Comparison of ENCODE assay signal across 18 cellular contexts in genomic region chr6:7904654-7905319, GRCh38. TPM values are rescaled to one million over a fixed set of nuclear protein-coding genes. Genes with fewer than 3 reads are reported as not detected.
DNase-seq lines count a peak whose midpoint lies in the region; ATAC-seq, FAIRE-seq and TF ChIP-seq lines count a peak whose summit lies in the region.
"Had no signal": no experiment of that assay in that cellular context is flagged by ENCODE, and none has a peak within 500 bp of the region (broad histone marks: within the 10 kb centered on the region; RNA-seq: fewer than 3 reads in every experiment).

No MANE protein-coding gene starts in this region.

- TF ChIP-seq EP300 in K562 (IDR thresholded peaks at IDR 0.05; ENCODE audit: low read length) = no peak

- peak overlapping the region; percentile 91 for H3K27ac ChIP-seq in KMS-11
- H3K27ac ChIP-seq in K562 (ENCODE audit: extremely low read depth, low read depth, low read length) = no peak overlapping the region
- H3K27ac ChIP-seq: uterus had no signal

- H3K9me3 ChIP-seq in K562 (replicated peaks; ENCODE audit: control insufficient read depth, insufficient read depth, low read depth, low read length) = no peaks in the 10 kb centered on the region
- H3K9me3 ChIP-seq: Caco-2, HAP-1, spleen, uterus had no signal

- in situ Hi-C loops in K562 (cut with MboI) = no loop called here

- H3K9me3 Mint-ChIP-seq in activated CD4-positive, alpha-beta T cell treated with anti-CD3 and anti-CD28 coated beads, Interleukin-2, amount 10 ng/mL, durations not matched to agents 7 days and 5 days = no peaks in the 10 kb centered on the region
- H3K9me3 Mint-ChIP-seq in naive B cell = no peaks in the 10 kb centered on the region
- H3K9me3 Mint-ChIP-seq: activated T-cell treated with anti-CD3 and anti-CD28 coated beads, Interleukin-2, amount 50 U/mL, for 72 hours; effector memory CD8-positive, alpha-beta T cell had no signal

- H3K27ac Mint-ChIP-seq in activated CD4-positive, alpha-beta T cell treated with anti-CD3 and anti-CD28 coated beads, Interleukin-2, amount 10 ng/mL, durations not matched to agents 7 days and 5 days = peak overlapping the region; percentile 34
- peak overlapping the region; percentile 4 to 93 (median 74) for H3K27ac Mint-ChIP-seq in naive B cell
- H3K27ac Mint-ChIP-seq: activated T-cell treated with anti-CD3 and anti-CD28 coated beads, Interleukin-2, amount 50 U/mL, for 72 hours; effector memory CD8-positive, alpha-beta T cell had no signal

- 95% methylated on average over 5 of the region's 5 CpGs for WGBS in K562 (ENCODE audit: insufficient coverage, low coverage, missing lambda C conversion rate)

- peaks cover 42% of the 10 kb centered on the region; the same call in 1 of the 2 replicates for H3K36me3 ChIP-seq in KMS-11 (ENCODE audit: insufficient read depth)
- peaks cover 82% of the 10 kb centered on the region for H3K36me3 ChIP-seq in K562 (ENCODE audit: control insufficient read depth, insufficient read depth, low read length)
- H3K36me3 ChIP-seq: uterus had no signal

- H2AFZ ChIP-seq in KMS-11 (ENCODE audit: low read depth) = no peak overlapping the region
- no peak overlapping the region for H2AFZ ChIP-seq in K562 (ENCODE audit: low read depth, low read length)

- H3K4me3 ChIP-seq in KMS-11 (IDR thresholded peaks at IDR 0.05; ENCODE audit: insufficient read depth, low read depth, low read length) (no peak overlapping the region), K562 (no peak overlapping the region)
- H3K4me3 ChIP-seq: HAP-1, spleen, uterus had no signal

- H3K4me1 ChIP-seq in KMS-11 (ENCODE audit: low read depth, poor library complexity, severe bottlenecking) = peaks cover 81% of the 10 kb centered on the region
- H3K4me1 ChIP-seq in K562 (replicated peaks in 1 of 2; ENCODE audit: control insufficient read depth in 2 of 2, insufficient read depth in 2 of 2, low read length in 2 of 2) = peaks cover 15 to 39% of the 10 kb centered on the region in 2 experiments

- H4K20me1 ChIP-seq in KMS-11 (ENCODE audit: insufficient read depth) (peaks cover 34% of the 10 kb centered on the region), K562 (replicated peaks; ENCODE audit: control insufficient read depth, insufficient read depth, low read length) (peaks cover 78% of the 10 kb centered on the region)

- CTCF ChIA-PET in activated CD4-positive, alpha-beta T cell treated with anti-CD3 and anti-CD28 coated beads, Interleukin-2, amount 10 ng/mL, durations not matched to agents 7 days and 5 days (lab: Charles Lee) = no interaction called here
- CTCF ChIA-PET in K562 (lab: Yijun Ruan, JAX; ENCODE audit: low intra/inter-chr PET ratio) = no interaction called here

- peaks cover 19% of the 10 kb centered on the region for H3K36me3 Mint-ChIP-seq in activated CD4-positive, alpha-beta T cell treated with anti-CD3 and anti-CD28 coated beads, Interleukin-2, amount 10 ng/mL, durations not matched to agents 7 days and 5 days (ENCODE audit: low read depth)
- H3K36me3 Mint-ChIP-seq in naive B cell = peaks cover 34 to 42% of the 10 kb centered on the region in 2 donors

- no peak for TF ChIP-seq RAD21 in K562 (CRISPR knock-in tag; conservative IDR thresholded peaks at IDR 0.05 in 1 of 2, IDR thresholded peaks at IDR 0.05 in 1 of 2)

- TF ChIP-seq CTCF in KMS-11 (conservative IDR thresholded peaks at IDR 0.05; ENCODE audit: low read depth, low read length) = no peak
- no peak for TF ChIP-seq CTCF in K562 (IDR thresholded peaks at IDR 0.05 in 2 of 3, conservative IDR thresholded peaks at IDR 0.05 in 1 of 3; ENCODE audit: insufficient read depth in 2 of 3, low read depth in 1 of 3, low read length in 3 of 3)

- BruUV-seq in K562 (replicated peaks; lab: Mats Ljungman, UMichigan) = no TSS peak

- no peak for TF ChIP-seq POLR2A in K562 (conservative IDR thresholded peaks at IDR 0.05)

- peaks cover 18% of the 10 kb centered on the region for H3K4me1 Mint-ChIP-seq in activated CD4-positive, alpha-beta T cell treated with anti-CD3 and anti-CD28 coated beads, Interleukin-2, amount 10 ng/mL, durations not matched to agents 7 days and 5 days
- H3K4me1 Mint-ChIP-seq in naive B cell = peaks cover 32 to 65% (median 47%) of the 10 kb centered on the region in 3 donors

- H3K9ac ChIP-seq in KMS-11 = peak overlapping the region; percentile 95
- no peak overlapping the region for H3K9ac ChIP-seq in K562 (ENCODE audit: insufficient read depth in 1 of 2, low read depth in 2 of 2, low read length in 2 of 2)

- no peaks in the 10 kb centered on the region for H3K27me3 Mint-ChIP-seq in activated CD4-positive, alpha-beta T cell treated with anti-CD3 and anti-CD28 coated beads, Interleukin-2, amount 10 ng/mL, durations not matched to agents 7 days and 5 days
- H3K27me3 Mint-ChIP-seq in naive B cell = no peaks in the 10 kb centered on the region
- H3K27me3 Mint-ChIP-seq: effector memory CD8-positive, alpha-beta T cell had no signal

- POLR2A ChIA-PET in activated CD4-positive, alpha-beta T cell treated with anti-CD3 and anti-CD28 coated beads, Interleukin-2, amount 10 ng/mL, durations not matched to agents 7 days and 5 days (lab: Charles Lee) = no interaction called here
- POLR2A ChIA-PET in K562 (lab: Yijun Ruan, JAX) = interaction anchor here (0.6 kb wide), 2 partner anchors 180 to 898 kb away, joined by 3 to 4 read pairs; no protein-coding TSS in a partner anchor

- H3K27me3 ChIP-seq in KMS-11 (ENCODE audit: insufficient read depth, low read depth) (no peaks in the 10 kb centered on the region; the same call in 1 of the 2 replicates), K562 (ENCODE audit: control insufficient read depth in 2 of 2, insufficient read depth in 2 of 2, low read length in 2 of 2) (no peaks in the 10 kb centered on the region)
- H3K27me3 ChIP-seq: spleen, uterus had no signal

- intact Hi-C loops in K562 (cut with micrococcal nuclease) = no loop called here

- FAIRE-seq in K562 (lab: Jason Lieb, UNC) = no peak

- ATAC-seq in K562 (no peak), naive B cell (ENCODE audit: low read depth in 2 of 2) (no peak)
- ATAC-seq: activated T-cell treated with anti-CD3 and anti-CD28 coated beads, Interleukin-2, amount 50 U/mL, for 72 hours; effector memory CD8-positive, alpha-beta T cell had no signal

- H3K79me2 ChIP-seq in KMS-11 (ENCODE audit: insufficient read depth, low read depth) = peaks cover 99% of the 10 kb centered on the region
- peaks cover 52% of the 10 kb centered on the region for H3K79me2 ChIP-seq in K562 (ENCODE audit: control insufficient read depth, insufficient read depth, low read length)

- DNase-seq in activated CD4-positive, alpha-beta T cell treated with anti-CD3 and anti-CD28 coated beads, Interleukin-2, amount 10 ng/mL, durations not matched to agents 7 days and 5 days = no peak
- no peak for DNase-seq in activated CD4-positive, alpha-beta T cell treated with anti-CD3 and anti-CD28 coated beads, Interleukin-2, amount 50 U/mL, for 1 hour
- DNase-seq in K562 (ENCODE audit: extremely low read depth in 1 of 4, low spot score in 3 of 4) (no peak), naive B cell (no peak), SW 1271 (lab: John Stamatoyannopoulos, UW) (no peak)
- DNase-seq in stimulated activated CD4-positive, alpha-beta T cell treated with anti-CD3 and anti-CD28 coated beads, Interleukin-2, amount 100 ng/mL, for 24 hours = no peak
- no peak for DNase-seq in stimulated activated CD8-positive, alpha-beta memory T cell treated with anti-CD3 and anti-CD28 coated beads, Interleukin-4, amount 100 ng/mL, for 48 hours
- DNase-seq: activated CD4-positive, alpha-beta T cell treated with anti-CD3 and anti-CD28 coated beads, Interleukin-2, amount 50 U/mL, for 4 hours; activated naive CD4-positive, alpha-beta T cell treated with anti-CD3 and anti-CD28 coated beads, Interleukin-2, amount 50 U/mL, for 16 hours; activated T-cell treated with anti-CD3 and anti-CD28 coated beads, Interleukin-2, amount 50 U/mL, for 72 hours; Caco-2; effector memory CD8-positive, alpha-beta T cell; NCI-H524 treated with DMSO at 0.1 percent for 48 hours; spleen; substantia nigra; uterus had no signal

- no peak overlapping the region for H3K4me3 Mint-ChIP-seq in activated CD4-positive, alpha-beta T cell treated with anti-CD3 and anti-CD28 coated beads, Interleukin-2, amount 10 ng/mL, durations not matched to agents 7 days and 5 days
- no peak overlapping the region for H3K4me3 Mint-ChIP-seq in naive B cell
- H3K4me3 Mint-ChIP-seq: activated T-cell treated with anti-CD3 and anti-CD28 coated beads, Interleukin-2, amount 50 U/mL, for 72 hours; effector memory CD8-positive, alpha-beta T cell had no signal

- H3K4me2 ChIP-seq in KMS-11 (peak overlapping the region; percentile 81), K562 (ENCODE audit: insufficient read depth, low read length) (no peak overlapping the region)

- peaks cover 9% of the 10 kb centered on the region for H3K9me1 ChIP-seq in K562 (ENCODE audit: control insufficient read depth, insufficient read depth, low read length)

TF ChIP-seq in K562, 482 proteins besides CTCF, POLR2A, EP300 and RAD21 (continues in another document):
- TF ChIP-seq MAX (CRISPR knock-in tag; IDR thresholded peaks at IDR 0.05) (no peak), SRSF3 (IDR thresholded peaks at IDR 0.05; ENCODE audit: insufficient read depth, low read length) (no peak), NFIC (IDR thresholded peaks at IDR 0.05) (peak; percentile 66)

RNA-seq across cellular contexts. Expression of gene TXNDC5, which starts 5.8 kb away (rescaled TPM):
- 10 to 100 TPM; 32.5 to 33.2 TPM for total RNA-seq in activated CD4-positive, alpha-beta T cell treated with anti-CD3 and anti-CD28 coated beads, Interleukin-2, amount 10 ng/mL, durations not matched to agents 7 days and 5 days
- total RNA-seq in K562 (2011; cell fraction: chromatin; rRNA removed; ENCODE audit: low replicate concordance) = 113 and 119 TPM in 2 replicates
- 126 TPM in 2 replicates for total RNA-seq in K562 (2011; cell fraction: nucleolus; rRNA removed)
- total RNA-seq in K562 (2011; cell fraction: nucleoplasm; rRNA removed) = 204 and 291 TPM in 2 replicates
- total RNA-seq in K562 (2014; rRNA removed) (136 and 163 TPM in 2 replicates), K562 (2014; rRNA removed; fragmentation: Illumina TruSeq; extraction: Trizol) (133 and 142 TPM in 2 replicates), K562 (2015; rRNA removed; fragmentation: Illumina TruSeq; extraction: Trizol) (145 and 151 TPM in 2 replicates), K562 (2021) (137 and 139 TPM in 2 replicates)
- polyA plus RNA-seq in K562 (2011; rRNA removed) (148 and 164 TPM in 2 replicates), K562 (2014; fragmentation: Illumina TruSeq; extraction: Trizol) (146 and 156 TPM in 2 replicates), K562 (2014; fragmentation: Nextera tagmentation; extraction: Ambion mirVana) (10 to 100 TPM; 33.9 to 44.0 TPM), K562 (2014; rRNA removed) (101 and 125 TPM in 2 replicates), naive B cell (ENCODE audit: low read depth in 6 of 6) (100 to 1,000 TPM in 5 of 6 donors, 10 to 100 TPM in 1; 82.1 to 258 (median 205) TPM)
- polyA plus RNA-seq in K562 (2011; cell fraction: cytosol; rRNA removed) = 93.6 and 158 TPM in 2 replicates
- polyA plus RNA-seq in K562 (2011; cell fraction: nucleus; rRNA removed) = 77.6 and 108 TPM in 2 replicates
- 111 and 153 TPM in 2 replicates for polyA plus RNA-seq in K562 (2012)
- 135 and 149 TPM in 2 replicates for polyA minus RNA-seq in K562 (2011; rRNA and poly(A)+ RNA removed)
- polyA minus RNA-seq in K562 (2011; cell fraction: cytosol; rRNA and poly(A)+ RNA removed) = 72.4 and 78.1 TPM in 2 replicates
- 27.7 and 54.0 TPM in 2 replicates for polyA minus RNA-seq in K562 (2011; cell fraction: nucleus; rRNA and poly(A)+ RNA removed)
